ENCODE assay signal across 1 cellular context in genomic region chr10:100816671-100817070, GRCh38.
TF ChIP-seq lines count a peak whose summit lies in the region.

No MANE protein-coding gene starts in this region.

TF ChIP-seq in GM23338, 12 proteins besides CTCF, POLR2A, EP300 and RAD21 (continued from another document):
- no peak for TF ChIP-seq REST (IDR thresholded peaks at IDR 0.05; ENCODE audit: unreplicated experiment)
- no peak for TF ChIP-seq ZNF331 (CRISPR knock-in tag; IDR thresholded peaks at IDR 0.05; ENCODE audit: low read depth)
- TF ChIP-seq ETS1 (IDR thresholded peaks at IDR 0.05), result no peak
- TF ChIP-seq JUNB (IDR thresholded peaks at IDR 0.05; ENCODE audit: unreplicated experiment), result no peak
TF ChIP-seq in GM23338: peak in this region for 0.
